Comparison of ENCODE assay signal across 17 cellular contexts in the genomic region with DNA sequence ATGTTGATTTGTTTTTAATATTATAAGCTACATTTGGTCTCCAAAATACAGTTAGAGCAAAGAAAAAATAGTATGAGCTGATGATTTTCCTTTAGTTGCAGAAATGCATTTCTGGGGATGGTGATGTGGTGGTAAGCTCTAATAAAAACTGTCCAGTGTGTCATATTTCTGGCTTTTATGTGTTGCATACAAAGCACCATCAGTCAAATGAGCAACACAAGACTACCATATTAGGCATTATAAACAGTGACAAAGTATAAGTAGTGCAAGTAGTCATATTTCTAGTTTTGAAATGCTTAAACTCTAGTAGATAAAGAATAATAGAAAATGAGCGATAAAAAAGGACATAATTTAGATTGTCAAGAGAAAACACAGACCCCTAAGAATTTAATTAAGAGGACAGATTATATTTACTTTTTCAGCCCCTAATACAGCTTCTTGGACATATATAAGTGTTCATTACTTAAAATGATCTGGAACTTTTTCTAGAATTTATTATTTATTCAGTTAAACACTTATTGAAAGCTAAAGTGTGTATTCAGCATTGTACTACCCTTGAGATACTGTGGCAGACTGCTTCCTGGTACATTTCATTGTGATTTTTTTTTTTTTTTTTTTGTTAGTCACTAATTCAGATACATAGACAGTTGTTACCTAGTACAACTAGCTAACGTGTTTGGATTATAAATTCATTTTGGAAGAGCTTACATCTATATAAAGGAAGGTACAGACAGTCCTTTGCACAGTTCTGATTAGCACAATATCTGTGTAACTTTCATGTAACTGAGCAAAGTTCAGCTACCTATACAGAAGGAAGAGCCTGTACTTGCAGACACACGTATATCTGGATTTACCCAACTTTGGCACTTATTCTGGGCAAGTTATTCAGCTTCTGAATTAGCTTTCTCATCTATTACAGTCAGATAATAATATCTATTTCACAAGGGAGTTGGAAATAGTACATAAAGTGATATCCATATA. TPM values are rescaled to one million over a fixed set of nuclear protein-coding genes. Genes with fewer than 3 reads are reported as not detected.
DNase-seq lines count a peak whose midpoint lies in the region; ATAC-seq and TF ChIP-seq lines count a peak whose summit lies in the region.
"Had no signal": no experiment of that assay in that cellular context is flagged by ENCODE, and none has a peak within 500 bp of the region (broad histone marks: within the 10 kb centered on the region; RNA-seq: fewer than 3 reads in every experiment).

No MANE protein-coding gene starts in this region.

- H3K4me1 ChIP-seq in HCT116 (ENCODE audit: control insufficient read depth in 1 of 2, insufficient read depth in 2 of 2, low read length in 2 of 2), result peaks cover 13 to 29% of the 10 kb centered on the region in 2 experiments; a peak in 3 of 4 replicates

- TF ChIP-seq POLR2A in HCT116 (IDR thresholded peaks at IDR 0.05; ENCODE audit: borderline replicate concordance, extremely low read depth, insufficient read depth, insufficient read length), result no peak

- peaks cover 29% of the 10 kb centered on the region for H3K4me1 Mint-ChIP-seq in activated T-helper 17 cell treated with anti-CD3 and anti-CD28 coated beads, Interleukin-2, amount 50 U/mL, for 72 hours

- 0 out of 2 replicates have a peak overlapping the region, but pooled peaks have one; percentile 56 for H3K4me2 ChIP-seq in HCT116 (ENCODE audit: low read length)

- H3K79me2 ChIP-seq in HCT116 (ENCODE audit: insufficient read depth, low read length), result peaks cover 71% of the 10 kb centered on the region

- no peaks in the 10 kb centered on the region for H3K9me3 Mint-ChIP-seq in activated T-helper 17 cell treated with anti-CD3 and anti-CD28 coated beads, Interleukin-2, amount 50 U/mL, for 72 hours

- DNase-seq in DMS53 (lab: John Stamatoyannopoulos, UW) (peak; percentile 47), DMS53 treated with DMSO at 0.1 percent for 48 hours (lab: John Stamatoyannopoulos, UW; ENCODE audit: unreplicated experiment) (no peak), HCT116 (ENCODE audit: low read depth, low spot score) (no peak), iris pigment epithelial cell (ENCODE audit: low read depth) (peak; percentile 41), activated gamma-delta T cell treated with Interleukin-2 at 50 U/mL for 16 hours (no peak), DMS 273 (lab: John Stamatoyannopoulos, UW; ENCODE audit: unreplicated experiment) (no peak), hypothalamus (lab: John Stamatoyannopoulos, UW) (no peak)
- DNase-seq: 8988T; activated CD4-positive, alpha-beta T cell treated with anti-CD3 and anti-CD28 coated beads, Interleukin-2, amount 50 U/mL, for 1 hour; activated effector memory CD4-positive, alpha-beta T cell treated with anti-CD3 and anti-CD28 coated beads, Interleukin-2, amount 50 U/mL, for 16 hours; dorsolateral prefrontal cortex; KBM-7; NCI-H1694 treated with DMSO at 0.1 percent for 48 hours; sigmoid colon had no signal

- H3K9ac ChIP-seq in HCT116 (ENCODE audit: low read length), result no peak overlapping the region; the same call in 1 of the 2 replicates

- H2AFZ ChIP-seq in HCT116 (ENCODE audit: low read depth, low read length, poor library complexity, severe bottlenecking), result no peak overlapping the region

- no peaks in the 10 kb centered on the region for H3K9me3 ChIP-seq in HCT116 (ENCODE audit: control insufficient read depth in 1 of 2, insufficient read depth in 1 of 2, low read depth in 1 of 2, low read length in 2 of 2)
- H3K9me3 ChIP-seq: neutrophil, sigmoid colon had no signal

- RAD21 ChIA-PET in HCT116 (lab: Charles Lee; ENCODE audit: low non-redundant PET in 1 of 2, low total read pairs in 2 of 2, uncharacterized antibody in 2 of 2, unreplicated experiment in 2 of 2), result no interaction called here

- H3K4me3 Mint-ChIP-seq in activated T-helper 17 cell treated with anti-CD3 and anti-CD28 coated beads, Interleukin-2, amount 50 U/mL, for 72 hours, result peak overlapping the region; percentile 57
- H3K4me3 Mint-ChIP-seq: stimulated activated memory B cell treated with anti-CD40 and anti-IgM and Interleukin-4, amounts not matched to agents 10 μg/mL and 1 μg/mL and 100 μg/mL, for 72 hours had no signal

- CTCF ChIA-PET in HCT116 (lab: Charles Lee), result no interaction called here

- no peaks in the 10 kb centered on the region for H3K9me2 ChIP-seq in HCT116 (ENCODE audit: insufficient read depth)

- TF ChIP-seq RAD21 in HCT116 (IDR thresholded peaks at IDR 0.05; ENCODE audit: low read depth), result no peak

- peak overlapping the region; percentile 81 for H3K27ac Mint-ChIP-seq in activated T-helper 17 cell treated with anti-CD3 and anti-CD28 coated beads, Interleukin-2, amount 50 U/mL, for 72 hours

- no peak overlapping the region for H3K4me3 ChIP-seq in HCT116 (replicated peaks in 1 of 2; ENCODE audit: low read depth in 1 of 2, low read length in 2 of 2)
- H3K4me3 ChIP-seq: dorsolateral prefrontal cortex, sigmoid colon had no signal

- H3K27me3 Mint-ChIP-seq in activated T-helper 17 cell treated with anti-CD3 and anti-CD28 coated beads, Interleukin-2, amount 50 U/mL, for 72 hours, result no peaks in the 10 kb centered on the region
- H3K27me3 Mint-ChIP-seq: stimulated activated memory B cell treated with anti-CD40 and anti-IgM and Interleukin-4, amounts not matched to agents 10 μg/mL and 1 μg/mL and 100 μg/mL, for 72 hours had no signal

- POLR2A ChIA-PET in HCT116 (lab: Charles Lee), result interaction anchor here (1.0 to 1.1 kb wide), 2 partner anchors 10 to 23 kb away, joined by 3 to 7 read pairs; a partner anchor contains a TSS

- no peaks in the 10 kb centered on the region for H4K20me1 ChIP-seq in HCT116 (ENCODE audit: insufficient read depth)

- intact Hi-C loops in HCT116 (cut with micrococcal nuclease), result no loop called here

- no peak for TF ChIP-seq CTCF in HCT116 (IDR thresholded peaks at IDR 0.05 in 2 of 3, conservative IDR thresholded peaks at IDR 0.05 in 1 of 3; ENCODE audit: borderline replicate concordance in 1 of 3, insufficient read depth in 1 of 3, low read depth in 2 of 3, low read length in 2 of 3)

- H3K27me3 ChIP-seq in HCT116 (ENCODE audit: insufficient read depth, low read length), result no peaks in the 10 kb centered on the region
- H3K27me3 ChIP-seq: dorsolateral prefrontal cortex, neutrophil, sigmoid colon had no signal

- H3K27ac ChIP-seq in HCT116 (ENCODE audit: low read depth, low read length), result no peak overlapping the region; the same call in 1 of the 2 replicates
- H3K27ac ChIP-seq: neutrophil, sigmoid colon had no signal

- H3K36me3 ChIP-seq in HCT116 (ENCODE audit: control insufficient read depth in 1 of 2, insufficient read depth in 2 of 2, low read length in 2 of 2), result no peaks in the 10 kb centered on the region
- H3K36me3 ChIP-seq: neutrophil, sigmoid colon had no signal

- ATAC-seq in HCT116, result no peak
- ATAC-seq in activated T-helper 17 cell treated with anti-CD3 and anti-CD28 coated beads, Interleukin-2, amount 50 U/mL, for 72 hours (replicated peaks), result peak; percentile 96
- ATAC-seq: stimulated activated memory B cell treated with anti-CD40 and anti-IgM and Interleukin-4, amounts not matched to agents 10 μg/mL and 1 μg/mL and 100 μg/mL, for 72 hours had no signal

- peaks cover 6% of the 10 kb centered on the region for H3K36me3 Mint-ChIP-seq in activated T-helper 17 cell treated with anti-CD3 and anti-CD28 coated beads, Interleukin-2, amount 50 U/mL, for 72 hours (ENCODE audit: low read depth)

- no TSS peak for BruUV-seq in HCT116 (replicated peaks; lab: Mats Ljungman, UMichigan)

TF ChIP-seq in HCT116, 20 proteins besides CTCF, POLR2A, EP300 and RAD21:
- TF ChIP-seq EZH2phosphoT487 (IDR thresholded peaks at IDR 0.05; ENCODE audit: borderline replicate concordance) (no peak), SRF (IDR thresholded peaks at IDR 0.05; ENCODE audit: low read depth) (no peak), SP1 (IDR thresholded peaks at IDR 0.05; ENCODE audit: low read depth) (no peak), EZH2 (IDR thresholded peaks at IDR 0.05) (no peak), FOSL1 (IDR thresholded peaks at IDR 0.05; ENCODE audit: low read depth) (no peak)
- TF ChIP-seq, protein P1, sequence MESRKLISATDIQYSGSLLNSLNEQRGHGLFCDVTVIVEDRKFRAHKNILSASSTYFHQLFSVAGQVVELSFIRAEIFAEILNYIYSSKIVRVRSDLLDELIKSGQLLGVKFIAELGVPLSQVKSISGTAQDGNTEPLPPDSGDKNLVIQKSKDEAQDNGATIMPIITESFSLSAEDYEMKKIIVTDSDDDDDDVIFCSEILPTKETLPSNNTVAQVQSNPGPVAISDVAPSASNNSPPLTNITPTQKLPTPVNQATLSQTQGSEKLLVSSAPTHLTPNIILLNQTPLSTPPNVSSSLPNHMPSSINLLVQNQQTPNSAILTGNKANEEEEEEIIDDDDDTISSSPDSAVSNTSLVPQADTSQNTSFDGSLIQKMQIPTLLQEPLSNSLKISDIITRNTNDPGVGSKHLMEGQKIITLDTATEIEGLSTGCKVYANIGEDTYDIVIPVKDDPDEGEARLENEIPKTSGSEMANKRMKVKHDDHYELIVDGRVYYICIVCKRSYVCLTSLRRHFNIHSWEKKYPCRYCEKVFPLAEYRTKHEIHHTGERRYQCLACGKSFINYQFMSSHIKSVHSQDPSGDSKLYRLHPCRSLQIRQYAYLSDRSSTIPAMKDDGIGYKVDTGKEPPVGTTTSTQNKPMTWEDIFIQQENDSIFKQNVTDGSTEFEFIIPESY (IDR thresholded peaks at IDR 0.05; ENCODE audit: extremely low read depth, insufficient replicate concordance, low read length), result no peak

RNA-seq across cellular contexts. Expression of a gene that starts 22.3 kb away (rescaled TPM):
- 40.8 TPM for total RNA-seq in HCT116 (2021; ENCODE audit: unreplicated experiment)
- 26.1 and 28.9 TPM in 2 replicates for polyA plus RNA-seq in HCT116 (2012)
- total RNA-seq in activated T-helper 17 cell treated with anti-CD3 and anti-CD28 coated beads, Interleukin-2, amount 50 U/mL, for 72 hours, result 10 to 100 TPM; 29.8 to 66.1 TPM

Comparison
In these comparisons a context has a peak if more than half of its experiments do, and no peak if none do; other contexts are left out.
1. DNase-seq: peak in DMS53 (single experiment) and iris pigment epithelial cell (single experiment); none in DMS53 treated with DMSO at 0.1 percent for 48 hours (single experiment), HCT116 (single experiment), activated gamma-delta T cell treated with Interleukin-2 at 50 U/mL for 16 hours (single experiment), DMS 273 (single experiment) and hypothalamus (0 of 51).